Comparison of ENCODE assay signal across 29 cellular contexts in genomic region chr22:21686193-21686608, GRCh38. TPM values are rescaled to one million over a fixed set of nuclear protein-coding genes. Genes with fewer than 3 reads are reported as not detected.
DNase-seq lines count a peak whose midpoint lies in the region; ATAC-seq, FAIRE-seq and TF ChIP-seq lines count a peak whose summit lies in the region.
"Had no signal": no experiment of that assay in that cellular context is flagged by ENCODE, and none has a peak within 500 bp of the region (broad histone marks: within the 10 kb centered on the region; RNA-seq: fewer than 3 reads in every experiment).

No MANE protein-coding gene starts in this region.

- ATAC-seq in K562 (no peak), HG03432 (IDR thresholded peaks at IDR 0.05; ENCODE audit: unreplicated experiment) (no peak), HG03342 (IDR thresholded peaks at IDR 0.05; ENCODE audit: unreplicated experiment) (no peak)
- ATAC-seq: A549, GM12878 had no signal

- intact Hi-C loops in K562 (cut with micrococcal nuclease) = no loop called here

- H3K4me2 ChIP-seq in BLaER1 = 0 out of 2 replicates have a peak overlapping the region, but pooled peaks have one; percentile 94
- no peak overlapping the region for H3K4me2 ChIP-seq in K562 (ENCODE audit: insufficient read depth, low read length)
- H3K4me2 ChIP-seq in osteoblast (ENCODE audit: insufficient read depth, low read length) = no peak overlapping the region
- H3K4me2 ChIP-seq in trophoblast cell (ENCODE audit: low read length) = no peak overlapping the region
- H3K4me2 ChIP-seq: A549 had no signal

- no peaks in the 10 kb centered on the region for H3K9me3 ChIP-seq in BLaER1
- no peaks in the 10 kb centered on the region for H3K9me3 ChIP-seq in K562 (replicated peaks; ENCODE audit: control insufficient read depth, insufficient read depth, low read depth, low read length)
- no peaks in the 10 kb centered on the region for H3K9me3 ChIP-seq in osteoblast (ENCODE audit: low read depth, low read length)
- no peaks in the 10 kb centered on the region for H3K9me3 ChIP-seq in trophoblast cell (ENCODE audit: insufficient read depth, low read depth, low read length)
- H3K9me3 ChIP-seq: A549 had no signal

- H3K27ac ChIP-seq in BLaER1 (peak overlapping the region; percentile 85; the same call in 1 of the 2 replicates), K562 (ENCODE audit: extremely low read depth, low read depth, low read length) (peak overlapping the region; percentile 3; the same call in 1 of the 3 replicates), osteoblast (ENCODE audit: low read depth, low read length) (no peak overlapping the region), trophoblast cell (ENCODE audit: low read depth, low read length) (no peak overlapping the region)
- H3K27ac ChIP-seq: 22Rv1, A549 had no signal

- H3K4ac ChIP-seq in trophoblast cell (ENCODE audit: low read depth, low read length) = no peak overlapping the region

- no peak overlapping the region for H4K12ac ChIP-seq in trophoblast cell (ENCODE audit: low read depth, low read length)

- H3K79me2 ChIP-seq in K562 (ENCODE audit: control insufficient read depth, insufficient read depth, low read length) (no peaks in the 10 kb centered on the region), osteoblast (ENCODE audit: insufficient read depth, low read length) (no peaks in the 10 kb centered on the region), trophoblast cell (ENCODE audit: control insufficient read depth, insufficient read depth, low read length, poor library complexity) (no peaks in the 10 kb centered on the region)

- no peak overlapping the region for H3K4me3 ChIP-seq in BLaER1
- no peak overlapping the region for H3K4me3 ChIP-seq in K562
- H3K4me3 ChIP-seq in osteoblast (ENCODE audit: insufficient read depth, low read length) = no peak overlapping the region
- no peak overlapping the region for H3K4me3 ChIP-seq in trophoblast cell (ENCODE audit: low read depth, low read length)
- H3K4me3 ChIP-seq: A549, GM12878 had no signal

- H3K14ac ChIP-seq in trophoblast cell (ENCODE audit: low read length) = no peak overlapping the region

- peaks cover 74% of the 10 kb centered on the region for H3K4me1 ChIP-seq in BLaER1
- peaks cover 5 to 59% of the 10 kb centered on the region in 2 experiments; a peak in 3 of 5 replicates for H3K4me1 ChIP-seq in K562 (replicated peaks in 1 of 2; ENCODE audit: control insufficient read depth in 2 of 2, insufficient read depth in 2 of 2, low read length in 2 of 2)
- H3K4me1 ChIP-seq in osteoblast (ENCODE audit: insufficient read depth, low read length) = no peaks in the 10 kb centered on the region
- peaks cover 4 to 6% of the 10 kb centered on the region in 2 experiments for H3K4me1 ChIP-seq in trophoblast cell (ENCODE audit: control insufficient read depth in 1 of 2, insufficient read depth in 2 of 2, low read length in 2 of 2)
- H3K4me1 ChIP-seq: A549 had no signal

- TF ChIP-seq EP300 in K562 (IDR thresholded peaks at IDR 0.05; ENCODE audit: low read length) = no peak

- TF ChIP-seq CTCF in K562 (IDR thresholded peaks at IDR 0.05 in 2 of 3, conservative IDR thresholded peaks at IDR 0.05 in 1 of 3; ENCODE audit: insufficient read depth in 2 of 3, low read depth in 1 of 3, low read length in 3 of 3) (no peak), osteoblast (IDR thresholded peaks at IDR 0.05; ENCODE audit: extremely low read depth, low read depth, low read length) (no peak)

- no peak for TF ChIP-seq RAD21 in K562 (CRISPR knock-in tag; conservative IDR thresholded peaks at IDR 0.05 in 1 of 2, IDR thresholded peaks at IDR 0.05 in 1 of 2)

- no peak overlapping the region for H3K18ac ChIP-seq in trophoblast cell (ENCODE audit: low read length)

- H4K8ac ChIP-seq in trophoblast cell (ENCODE audit: low read depth, low read length) = no peak overlapping the region

- no peak overlapping the region for H2AFZ ChIP-seq in K562 (ENCODE audit: low read depth, low read length)
- no peak overlapping the region for H2AFZ ChIP-seq in osteoblast (ENCODE audit: low read length)
- no peak overlapping the region for H2AFZ ChIP-seq in trophoblast cell (ENCODE audit: insufficient read depth, low read length, poor library complexity)

- peaks cover 11% of the 10 kb centered on the region for H3K9me1 ChIP-seq in K562 (ENCODE audit: control insufficient read depth, insufficient read depth, low read length)

- H4K20me1 ChIP-seq in BLaER1 (peaks cover 22% of the 10 kb centered on the region), K562 (replicated peaks; ENCODE audit: control insufficient read depth, insufficient read depth, low read length) (peaks cover 19% of the 10 kb centered on the region), osteoblast (ENCODE audit: insufficient read depth, low read length) (no peaks in the 10 kb centered on the region)

- peak overlapping the region; percentile 54 for H4K91ac ChIP-seq in trophoblast cell (ENCODE audit: low read depth, low read length)

- CTCF ChIA-PET in K562 (lab: Yijun Ruan, JAX; ENCODE audit: low intra/inter-chr PET ratio) = no interaction called here

- in situ Hi-C loops in K562 (cut with MboI) = no loop called here

- no peak overlapping the region for H2BK12ac ChIP-seq in trophoblast cell (ENCODE audit: low read length)

- no peak overlapping the region for H2BK5ac ChIP-seq in trophoblast cell (ENCODE audit: low read depth, low read length, poor library complexity)

- H3K79me1 ChIP-seq in trophoblast cell (ENCODE audit: low read length) = no peaks in the 10 kb centered on the region

- H3K9ac ChIP-seq in BLaER1 (no peak overlapping the region), K562 (ENCODE audit: insufficient read depth in 1 of 2, low read depth in 2 of 2, low read length in 2 of 2) (peak overlapping the region; percentile 1 to 88; a peak in 3 of 4 replicates), trophoblast cell (ENCODE audit: low read length) (no peak overlapping the region)

- no peak overlapping the region for H2AK5ac ChIP-seq in trophoblast cell (ENCODE audit: low read length)

- no peak overlapping the region for H2BK120ac ChIP-seq in trophoblast cell (ENCODE audit: insufficient read depth, low read length, poor library complexity)

- no peak for FAIRE-seq in K562 (lab: Jason Lieb, UNC)
- FAIRE-seq: A549, D721Med, GM12878, GM12892, GM18507 had no signal

- no TSS peak for BruUV-seq in K562 (replicated peaks; lab: Mats Ljungman, UMichigan)

- DNase-seq in K562 (ENCODE audit: extremely low read depth in 1 of 4, low spot score in 3 of 4) (peak in 1 of 4 experiments; percentile 67), osteoblast (ENCODE audit: insufficient read length, low spot score, missing footprints) (peak; percentile 55), trophoblast cell (no peak), occipital lobe (lab: John Stamatoyannopoulos, UW) (no peak)
- DNase-seq: AML-193; C1 segment of cervical spinal cord; CD4-positive, alpha-beta memory T cell; CD4-positive, CD25-positive, alpha-beta regulatory T cell; CD8-positive, alpha-beta memory T cell; COR-L47; DMS 273 treated with DMSO at 0.1 percent for 48 hours; DMS153; DMS53; DMS79; DND-41; EL; GDM1 had no signal

- peaks cover 67% of the 10 kb centered on the region for H3K36me3 ChIP-seq in BLaER1
- peaks cover 93% of the 10 kb centered on the region; the same call in 2 of the 3 replicates for H3K36me3 ChIP-seq in K562 (ENCODE audit: control insufficient read depth, insufficient read depth, low read length)
- H3K36me3 ChIP-seq in osteoblast (ENCODE audit: insufficient read depth, low read length) = peaks cover 47% of the 10 kb centered on the region
- H3K36me3 ChIP-seq in trophoblast cell (ENCODE audit: control insufficient read depth in 1 of 2, insufficient read depth in 2 of 2, low read length in 2 of 2) = peaks cover 66 to 68% of the 10 kb centered on the region in 2 experiments

- WGBS in K562 (ENCODE audit: insufficient coverage, low coverage, missing lambda C conversion rate) = 94% methylated on average over 8 of the region's 8 CpGs
- WGBS in trophoblast cell (ENCODE audit: extremely low coverage, insufficient coverage, insufficient read length) = no CpG with 5 or more reads among the region's 8 CpGs

- H3K27me3 ChIP-seq in BLaER1 = no peaks in the 10 kb centered on the region
- H3K27me3 ChIP-seq in K562 (ENCODE audit: control insufficient read depth in 2 of 2, insufficient read depth in 2 of 2, low read length in 2 of 2) = no peaks in the 10 kb centered on the region
- H3K27me3 ChIP-seq in osteoblast (ENCODE audit: insufficient read depth, low read length) = no peaks in the 10 kb centered on the region
- H3K27me3 ChIP-seq in trophoblast cell (ENCODE audit: insufficient read depth, low read length) = no peaks in the 10 kb centered on the region

- no peak overlapping the region for H3K23ac ChIP-seq in trophoblast cell (ENCODE audit: low read length)

- POLR2A ChIA-PET in K562 (lab: Yijun Ruan, JAX) = interaction anchor here (1.8 to 8.6 kb wide), 4 partner anchors 6 to 20 kb away, joined by 17 to 111 read pairs (median 34); partner anchors contain the start of gene PPIL2

- no peak for TF ChIP-seq POLR2A in K562 (conservative IDR thresholded peaks at IDR 0.05)

RNA-seq across cellular contexts. Expression of gene PPIL2, which starts 20.4 kb away (rescaled TPM):
- total RNA-seq in K562 (2011; cell fraction: chromatin; rRNA removed; ENCODE audit: low replicate concordance) = 1,132 and 1,539 TPM in 2 replicates
- total RNA-seq in K562 (2011; cell fraction: nucleolus; rRNA removed) = 736 and 826 TPM in 2 replicates
- total RNA-seq in K562 (2011; cell fraction: nucleoplasm; rRNA removed) = 718 and 814 TPM in 2 replicates
- total RNA-seq in K562 (2014; rRNA removed) = 174 and 195 TPM in 2 replicates
- total RNA-seq in K562 (2014; rRNA removed; fragmentation: Illumina TruSeq; extraction: Trizol) = 104 and 115 TPM in 2 replicates
- 170 and 172 TPM in 2 replicates for total RNA-seq in K562 (2015; rRNA removed; fragmentation: Illumina TruSeq; extraction: Trizol)
- 251 and 267 TPM in 2 replicates for total RNA-seq in K562 (2021)
- 193 and 247 TPM in 2 replicates for polyA plus RNA-seq in K562 (2011; rRNA removed)
- polyA plus RNA-seq in K562 (2011; cell fraction: cytosol; rRNA removed) = 143 and 211 TPM in 2 replicates
- 801 and 951 TPM in 2 replicates for polyA plus RNA-seq in K562 (2011; cell fraction: nucleus; rRNA removed)
- 185 and 193 TPM in 2 replicates for polyA plus RNA-seq in K562 (2012)
- polyA plus RNA-seq in K562 (2014; fragmentation: Illumina TruSeq; extraction: Trizol) = 250 and 261 TPM in 2 replicates
- 10 to 100 TPM; 13.2 to 28.8 TPM for polyA plus RNA-seq in K562 (2014; fragmentation: Nextera tagmentation; extraction: Ambion mirVana)
- 268 and 298 TPM in 2 replicates for polyA plus RNA-seq in K562 (2014; rRNA removed)
- 228 and 271 TPM in 2 replicates for polyA minus RNA-seq in K562 (2011; rRNA and poly(A)+ RNA removed)
- polyA minus RNA-seq in K562 (2011; cell fraction: cytosol; rRNA and poly(A)+ RNA removed) = 95.6 and 98.4 TPM in 2 replicates
- polyA minus RNA-seq in K562 (2011; cell fraction: nucleus; rRNA and poly(A)+ RNA removed) = 325 and 509 TPM in 2 replicates
- 25.3 and 29.2 TPM in 2 replicates for total RNA-seq in osteoblast
- polyA plus RNA-seq in trophoblast cell (2013) = 31.0 and 32.4 TPM in 2 replicates
- total RNA-seq in occipital lobe = 24.3 TPM

RNA-seq across cellular contexts. Expression of gene SDF2L1, which starts 44.1 kb away (rescaled TPM):
- 72.2 and 221 TPM in 2 replicates for total RNA-seq in K562 (2011; cell fraction: chromatin; rRNA removed; ENCODE audit: low replicate concordance)
- 489 and 555 TPM in 2 replicates for total RNA-seq in K562 (2011; cell fraction: nucleolus; rRNA removed)
- total RNA-seq in K562 (2011; cell fraction: nucleoplasm; rRNA removed) = 263 and 279 TPM in 2 replicates
- total RNA-seq in K562 (2014; rRNA removed) = 894 and 989 TPM in 2 replicates
- total RNA-seq in K562 (2014; rRNA removed; fragmentation: Illumina TruSeq; extraction: Trizol) = 41.9 and 82.9 TPM in 2 replicates
- 135 and 153 TPM in 2 replicates for total RNA-seq in K562 (2015; rRNA removed; fragmentation: Illumina TruSeq; extraction: Trizol)
- total RNA-seq in K562 (2021) = 551 and 557 TPM in 2 replicates
- 124 and 218 TPM in 2 replicates for polyA plus RNA-seq in K562 (2011; rRNA removed)
- polyA plus RNA-seq in K562 (2011; cell fraction: cytosol; rRNA removed) = 273 and 603 TPM in 2 replicates
- polyA plus RNA-seq in K562 (2011; cell fraction: nucleus; rRNA removed) = 110 and 123 TPM in 2 replicates
- polyA plus RNA-seq in K562 (2012) = 384 and 632 TPM in 2 replicates
- polyA plus RNA-seq in K562 (2014; fragmentation: Illumina TruSeq; extraction: Trizol) = 33.8 and 82.2 TPM in 2 replicates
- polyA plus RNA-seq in K562 (2014; fragmentation: Nextera tagmentation; extraction: Ambion mirVana) = 10 to 100 TPM; 15.1 to 34.8 TPM
- polyA plus RNA-seq in K562 (2014; rRNA removed) = 666 and 827 TPM in 2 replicates
- polyA minus RNA-seq in K562 (2011; rRNA and poly(A)+ RNA removed) = 50.1 and 80.5 TPM in 2 replicates
- 107 and 114 TPM in 2 replicates for polyA minus RNA-seq in K562 (2011; cell fraction: cytosol; rRNA and poly(A)+ RNA removed)
- polyA minus RNA-seq in K562 (2011; cell fraction: nucleus; rRNA and poly(A)+ RNA removed) = 37.7 and 69.6 TPM in 2 replicates
- 10.5 and 13.3 TPM in 2 replicates for total RNA-seq in osteoblast
- polyA plus RNA-seq in trophoblast cell (2013) = 59.2 and 63.2 TPM in 2 replicates
- total RNA-seq in occipital lobe = 4.7 TPM

RNA-seq across cellular contexts. Expression of gene YPEL1, which starts 49.4 kb away (rescaled TPM):
- 4.4 and 6.2 TPM in 2 replicates for total RNA-seq in K562 (2011; cell fraction: chromatin; rRNA removed; ENCODE audit: low replicate concordance)
- total RNA-seq in K562 (2011; cell fraction: nucleolus; rRNA removed) = 3.0 TPM in 2 replicates
- total RNA-seq in K562 (2011; cell fraction: nucleoplasm; rRNA removed) = 4.6 and 4.7 TPM in 2 replicates
- total RNA-seq in K562 (2014; rRNA removed) (0.18 and 0.49 TPM in 2 replicates), K562 (2014; rRNA removed; fragmentation: Illumina TruSeq; extraction: Trizol) (0.41 and 0.47 TPM in 2 replicates), K562 (2015; rRNA removed; fragmentation: Illumina TruSeq; extraction: Trizol) (0.15 and 0.25 TPM in 2 replicates), K562 (2021) (0.53 and 0.54 TPM in 2 replicates), osteoblast (1.8 and 2.2 TPM in 2 replicates), occipital lobe (99.2 TPM)
- polyA plus RNA-seq in K562 (2011; rRNA removed) (2.2 and 2.4 TPM in 2 replicates), K562 (2014; fragmentation: Illumina TruSeq; extraction: Trizol) (0.46 TPM in 2 replicates), K562 (2014; fragmentation: Nextera tagmentation; extraction: Ambion mirVana) (under 1 TPM; 0.07 to 0.10 TPM), K562 (2014; rRNA removed) (0.36 and 1.7 TPM in 2 replicates)
- polyA plus RNA-seq in K562 (2011; cell fraction: cytosol; rRNA removed) = 0.63 and 1.4 TPM in 2 replicates
- 1.9 and 2.6 TPM in 2 replicates for polyA plus RNA-seq in K562 (2011; cell fraction: nucleus; rRNA removed)
- 0.59 and 4.0 TPM in 2 replicates for polyA plus RNA-seq in K562 (2012)
- polyA minus RNA-seq in K562 (2011; rRNA and poly(A)+ RNA removed) = 1.4 and 3.0 TPM in 2 replicates
- 0.46 and 0.67 TPM in 2 replicates for polyA minus RNA-seq in K562 (2011; cell fraction: cytosol; rRNA and poly(A)+ RNA removed)
- 0.67 and 1.00 TPM in 2 replicates for polyA minus RNA-seq in K562 (2011; cell fraction: nucleus; rRNA and poly(A)+ RNA removed)
- polyA plus RNA-seq in trophoblast cell (2013) = 1.7 and 2.4 TPM in 2 replicates

RNA-seq across cellular contexts. Expression of gene CCDC116, which starts 53.6 kb away (rescaled TPM):
- 11.2 and 34.3 TPM in 2 replicates for total RNA-seq in K562 (2011; cell fraction: chromatin; rRNA removed; ENCODE audit: low replicate concordance)
- total RNA-seq in K562 (2011; cell fraction: nucleolus; rRNA removed) = 28.7 and 33.9 TPM in 2 replicates
- total RNA-seq in K562 (2011; cell fraction: nucleoplasm; rRNA removed) = 18.1 and 19.5 TPM in 2 replicates
- total RNA-seq in K562 (2014; rRNA removed) (9.3 and 13.6 TPM in 2 replicates), K562 (2014; rRNA removed; fragmentation: Illumina TruSeq; extraction: Trizol) (2.1 and 2.8 TPM in 2 replicates), K562 (2015; rRNA removed; fragmentation: Illumina TruSeq; extraction: Trizol) (4.7 and 5.2 TPM in 2 replicates), K562 (2021) (11.3 and 15.6 TPM in 2 replicates), osteoblast (0.29 and 0.36 TPM in 2 replicates), occipital lobe (0.16 TPM)
- polyA plus RNA-seq in K562 (2011; rRNA removed) (1.6 and 2.1 TPM in 2 replicates), K562 (2014; fragmentation: Illumina TruSeq; extraction: Trizol) (6.3 and 8.9 TPM in 2 replicates), K562 (2014; fragmentation: Nextera tagmentation; extraction: Ambion mirVana) (1 to 10 TPM; 1.6 to 2.3 TPM), K562 (2014; rRNA removed) (7.1 and 8.6 TPM in 2 replicates)
- polyA plus RNA-seq in K562 (2011; cell fraction: cytosol; rRNA removed) = 1.8 and 5.8 TPM in 2 replicates
- polyA plus RNA-seq in K562 (2011; cell fraction: nucleus; rRNA removed) = 6.5 and 19.5 TPM in 2 replicates
- polyA plus RNA-seq in K562 (2012) = 5.2 and 6.4 TPM in 2 replicates
- polyA minus RNA-seq in K562 (2011; rRNA and poly(A)+ RNA removed) = 1.3 and 1.8 TPM in 2 replicates
- 1.5 and 3.9 TPM in 2 replicates for polyA minus RNA-seq in K562 (2011; cell fraction: cytosol; rRNA and poly(A)+ RNA removed)
- polyA minus RNA-seq in K562 (2011; cell fraction: nucleus; rRNA and poly(A)+ RNA removed) = 8.3 and 12.3 TPM in 2 replicates
- 0.41 and 0.42 TPM in 2 replicates for polyA plus RNA-seq in trophoblast cell (2013)
- total RNA-seq: A172; CD4-positive, CD25-positive, alpha-beta regulatory T cell; G401 had no signal
- polyA plus RNA-seq: CD14-positive monocyte; CD4-positive, alpha-beta memory T cell; CD4-positive, CD25-positive, alpha-beta regulatory T cell; CD8-positive, alpha-beta memory T cell had no signal

RNA-seq across cellular contexts. Expression of gene YDJC, which starts 56.4 kb away (rescaled TPM):
- total RNA-seq in K562 (2011; cell fraction: chromatin; rRNA removed; ENCODE audit: low replicate concordance) = 121 and 504 TPM in 2 replicates
- 857 and 885 TPM in 2 replicates for total RNA-seq in K562 (2011; cell fraction: nucleolus; rRNA removed)
- total RNA-seq in K562 (2011; cell fraction: nucleoplasm; rRNA removed) = 325 and 370 TPM in 2 replicates
- 871 and 1,007 TPM in 2 replicates for total RNA-seq in K562 (2014; rRNA removed)
- total RNA-seq in K562 (2014; rRNA removed; fragmentation: Illumina TruSeq; extraction: Trizol) = 69.0 and 87.5 TPM in 2 replicates
- 164 and 196 TPM in 2 replicates for total RNA-seq in K562 (2015; rRNA removed; fragmentation: Illumina TruSeq; extraction: Trizol)
- total RNA-seq in K562 (2021) = 626 and 641 TPM in 2 replicates
- polyA plus RNA-seq in K562 (2011; rRNA removed) = 203 and 277 TPM in 2 replicates
- polyA plus RNA-seq in K562 (2011; cell fraction: cytosol; rRNA removed) = 382 and 1,449 TPM in 2 replicates
- polyA plus RNA-seq in K562 (2011; cell fraction: nucleus; rRNA removed) = 629 and 1,089 TPM in 2 replicates
- polyA plus RNA-seq in K562 (2012) = 282 and 288 TPM in 2 replicates
- polyA plus RNA-seq in K562 (2014; fragmentation: Illumina TruSeq; extraction: Trizol) = 106 and 159 TPM in 2 replicates
- polyA plus RNA-seq in K562 (2014; fragmentation: Nextera tagmentation; extraction: Ambion mirVana) = 10 to 100 TPM; 13.5 to 23.5 TPM
- 707 and 732 TPM in 2 replicates for polyA plus RNA-seq in K562 (2014; rRNA removed)
- polyA minus RNA-seq in K562 (2011; rRNA and poly(A)+ RNA removed) = 35.0 and 44.2 TPM in 2 replicates
- 212 and 264 TPM in 2 replicates for polyA minus RNA-seq in K562 (2011; cell fraction: cytosol; rRNA and poly(A)+ RNA removed)
- 294 and 313 TPM in 2 replicates for polyA minus RNA-seq in K562 (2011; cell fraction: nucleus; rRNA and poly(A)+ RNA removed)
- 15.6 and 25.0 TPM in 2 replicates for total RNA-seq in osteoblast
- polyA plus RNA-seq in trophoblast cell (2013) = 18.4 and 21.0 TPM in 2 replicates
- 7.0 TPM for total RNA-seq in occipital lobe

Comparison
In these comparisons a context has a peak if more than half of its experiments do, and no peak if none do; other contexts are left out.
1. H3K27ac ChIP-seq: peak in BLaER1 (single experiment) and K562 (single experiment); none in osteoblast (single experiment) and trophoblast cell (single experiment).
2. H3K9ac ChIP-seq: peak in K562 (2 of 2); none in BLaER1 (single experiment) and trophoblast cell (single experiment).
3. RNA of gene YPEL1, which starts 49.4 kb away (total RNA-seq): 99.2 TPM in occipital lobe (single experiment); 1.8 to 2.2 TPM in osteoblast and 0.15 to 6.2 TPM in K562; every median in the first group is over 10 times any median in the second.